Comparison of ENCODE assay signal across 8 cellular contexts in the genomic region with DNA sequence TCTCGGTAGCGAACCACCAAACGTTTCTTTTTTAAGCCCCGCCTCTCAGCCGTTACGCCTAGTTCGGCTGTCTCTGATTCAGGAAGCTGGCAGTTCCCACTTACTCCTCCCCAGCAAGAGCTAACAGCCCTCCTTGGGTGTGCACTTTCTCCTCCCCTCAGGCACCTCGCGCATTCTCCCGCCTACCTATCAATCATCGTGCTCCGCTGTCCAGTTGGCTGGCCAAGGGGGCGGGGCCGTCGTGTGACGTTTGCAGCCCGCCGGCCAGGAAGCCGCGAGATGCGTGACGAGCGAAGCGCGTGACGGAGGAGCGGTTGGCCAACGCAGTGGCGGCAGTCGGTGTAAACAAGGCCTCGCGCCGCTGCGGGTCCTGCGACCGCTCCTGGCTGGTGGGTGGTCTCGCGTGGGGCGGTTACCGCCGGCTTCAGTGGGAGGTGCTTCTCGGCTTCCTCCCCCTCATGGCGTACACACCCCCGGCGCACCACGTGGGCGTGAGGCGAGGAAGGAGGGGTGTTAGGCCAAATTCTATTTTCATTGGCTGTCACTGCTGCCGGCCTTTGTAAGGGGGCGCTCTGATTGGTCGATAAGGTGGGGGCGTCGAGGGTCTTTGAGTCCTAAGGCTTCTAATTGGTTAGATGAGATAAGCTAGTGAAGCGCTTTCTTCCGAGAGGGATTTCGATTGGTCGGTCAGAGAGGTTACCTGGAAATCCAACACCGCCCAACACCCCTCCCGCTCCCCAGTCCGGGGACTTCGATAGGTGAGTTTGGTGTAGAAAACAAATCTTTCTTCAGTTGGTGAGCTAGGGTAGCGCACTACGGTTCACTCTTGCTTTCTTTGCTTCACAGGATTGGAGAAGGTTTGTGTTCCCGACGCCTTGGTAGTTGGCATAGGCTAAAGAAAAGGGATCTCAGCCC. TPM values are rescaled to one million over a fixed set of nuclear protein-coding genes. Genes with fewer than 3 reads are reported as not detected.
DNase-seq lines count a peak whose midpoint lies in the region; ATAC-seq lines count a peak whose summit lies in the region.

A gene (plus strand): TSS at position 242 of the 915 bp plus-strand sequence. CDS start 818 bp downstream, outside the sequence.
A gene (minus strand): TSS at position 414 of the 915 bp plus-strand sequence. CDS start 32,101 bp downstream, outside the sequence.

- peak; percentile 74 for ATAC-seq in GM21367 (IDR thresholded peaks at IDR 0.05; ENCODE audit: unreplicated experiment)
- ATAC-seq in effector memory CD8-positive, alpha-beta T cell (replicated peaks), result peak; percentile 82

- H3K36me3 Mint-ChIP-seq in effector memory CD8-positive, alpha-beta T cell (ENCODE audit: insufficient read depth), result peaks cover 59% of the 10 kb centered on the region

- no peaks in the 10 kb centered on the region for H3K9me3 Mint-ChIP-seq in effector memory CD8-positive, alpha-beta T cell

- H3K4me3 Mint-ChIP-seq in effector memory CD8-positive, alpha-beta T cell, result peak within 1 kb of the TSS; percentile 94 to 99

- peak; percentile 100 for DNase-seq in COLO829 (ENCODE audit: low spot score)
- DNase-seq in HT1080 (ENCODE audit: low read depth), result peak; percentile 100
- DNase-seq in NOMO-1 (lab: John Stamatoyannopoulos, UW; ENCODE audit: unreplicated experiment in 2 of 2), result peak; percentile 99 to 100
- DNase-seq in activated CD8-positive, alpha-beta memory T cell treated with anti-CD3 and anti-CD28 coated beads for 48 hours (ENCODE audit: low read depth in 2 of 3, low spot score in 2 of 3), result peak; percentile 89 to 96 (median 94)
- peak; percentile 98 for DNase-seq in effector memory CD8-positive, alpha-beta T cell
- peak; percentile 100 for DNase-seq in medulla oblongata (ENCODE audit: extremely low spot score)
- DNase-seq in stimulated activated CD4-positive, alpha-beta T cell treated with anti-CD3 and anti-CD28 coated beads, TNF-alpha, amount 100 ng/mL, for 48 hours (ENCODE audit: low read depth in 3 of 3), result peak; percentile 95 to 98 (median 98)

- H3K27me3 Mint-ChIP-seq in effector memory CD8-positive, alpha-beta T cell, result no peaks in the 10 kb centered on the region

- peak within 1 kb of the TSS; percentile 99 for H3K27ac Mint-ChIP-seq in effector memory CD8-positive, alpha-beta T cell

- H3K4me1 Mint-ChIP-seq in effector memory CD8-positive, alpha-beta T cell (ENCODE audit: low read depth in 2 of 2), result peaks cover 19 to 22% of the 10 kb centered on the region in 2 donors

RNA-seq across cellular contexts. Expression of the first gene that starts in this region (rescaled TPM):
- 37.2 and 46.7 TPM in 2 replicates for total RNA-seq in HT1080 (2014; rRNA removed; shearing (Covaris generic))
- polyA plus RNA-seq in HT1080 (2015; cell fraction: cytosol; rRNA removed), result 30.4 and 31.1 TPM in 2 replicates
- 29.9 and 31.6 TPM in 2 replicates for polyA plus RNA-seq in HT1080 (2015; cell fraction: nucleus; rRNA removed)

RNA-seq across cellular contexts. Expression of the second gene that starts in this region (rescaled TPM):
- 1.3 and 4.4 TPM in 2 replicates for total RNA-seq in HT1080 (2014; rRNA removed; shearing (Covaris generic))
- 0.96 and 1.00 TPM in 2 replicates for polyA plus RNA-seq in HT1080 (2015; cell fraction: cytosol; rRNA removed)
- 0.20 and 0.26 TPM in 2 replicates for polyA plus RNA-seq in HT1080 (2015; cell fraction: nucleus; rRNA removed)

Comparison
In these comparisons a context has a peak if more than half of its experiments do, and no peak if none do; other contexts are left out.
1. Peak in every context shown above with its lines: DNase-seq and ATAC-seq.